ENCODE assay signal across 1 cellular context in genomic region chr15:63482874-63483323, GRCh38.
A peak's percentile ranks its signal among the peaks of the same experiment; 100 is the strongest.
TF ChIP-seq lines count a peak whose summit lies in the region.

No MANE protein-coding gene starts in this region.

TF ChIP-seq in GM12878, 131 proteins besides CTCF, POLR2A, EP300 and RAD21 (continued from another document):
- TF ChIP-seq HDGF (IDR thresholded peaks at IDR 0.05) (0 out of 2 replicates have a peak, but pooled peaks have one; percentile 47), FOXK2 (IDR thresholded peaks at IDR 0.05) (no peak)
